8 cellular contexts compared by ENCODE assay signal in the genomic region with DNA sequence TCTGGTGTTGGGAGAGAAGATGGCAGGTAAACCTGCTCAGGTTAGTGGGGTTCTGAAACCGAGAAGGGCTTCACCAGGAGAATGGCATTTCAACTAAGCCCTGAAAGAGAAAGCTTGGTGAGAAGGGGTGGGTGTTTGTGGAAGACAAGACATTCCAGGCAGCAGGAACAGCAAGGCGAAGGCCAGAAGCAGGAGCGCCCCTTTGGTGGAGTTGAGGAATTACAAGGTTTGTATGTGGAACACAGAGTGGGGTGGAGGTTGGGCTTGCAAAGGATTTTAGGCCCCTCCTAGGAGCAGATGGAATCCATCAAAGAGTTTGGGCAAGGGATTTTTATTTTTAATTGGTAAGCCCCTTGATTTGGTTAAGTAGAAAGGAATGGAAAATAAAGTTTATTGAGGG. TPM values are rescaled to one million over a fixed set of nuclear protein-coding genes. Genes with fewer than 3 reads are reported as not detected.
DNase-seq lines count a peak whose midpoint lies in the region; ATAC-seq and TF ChIP-seq lines count a peak whose summit lies in the region.

No MANE protein-coding gene starts in this region.

- H3K27me3 Mint-ChIP-seq in MCF 10A (ENCODE audit: insufficient read depth, unreplicated experiment), result no peaks in the 10 kb centered on the region
- no peaks in the 10 kb centered on the region for H3K27me3 Mint-ChIP-seq in type B pancreatic cell

- H3K27ac Mint-ChIP-seq in MCF 10A (ENCODE audit: low read depth, unreplicated experiment), result no peak overlapping the region
- peak overlapping the region; percentile 20 for H3K27ac Mint-ChIP-seq in type B pancreatic cell

- H3K4me1 ChIP-seq in breast epithelium, result no peaks in the 10 kb centered on the region

- peak; percentile 61 for DNase-seq in MCF 10A (ENCODE audit: unreplicated experiment)
- DNase-seq in breast epithelium (ENCODE audit: low spot score in 2 of 2), result no peak
- peak; percentile 92 for DNase-seq in NCI-H82 (lab: John Stamatoyannopoulos, UW)
- DNase-seq in fibroblast of mammary gland (ENCODE audit: low read depth), result peak; percentile 63
- no peak for DNase-seq in type B pancreatic cell (ENCODE audit: extremely low spot score, unreplicated experiment)
- DNase-seq in DMS79 (lab: John Stamatoyannopoulos, UW), result no peak
- no peak for DNase-seq in activated T-cell treated with anti-CD3 and anti-CD28 coated beads, Interleukin-2, amount 50 U/mL, for 1 hour

- no TSS peak for BruUV-seq in MCF 10A (replicated peaks; lab: Mats Ljungman, UMichigan)

- H3K27me3 ChIP-seq in breast epithelium, result no peaks in the 10 kb centered on the region

- H3K27ac ChIP-seq in breast epithelium, result no peak overlapping the region

- intact Hi-C loops in MCF 10A (cut with micrococcal nuclease) (no loop called here), breast epithelium (cut with DNase I; ENCODE audit: low total_unique reads) (no loop called here)

- H3K4me3 Mint-ChIP-seq in MCF 10A (ENCODE audit: unreplicated experiment), result no peak overlapping the region
- no peak overlapping the region for H3K4me3 Mint-ChIP-seq in type B pancreatic cell

- H3K9me3 Mint-ChIP-seq in MCF 10A (ENCODE audit: unreplicated experiment) (no peaks in the 10 kb centered on the region), type B pancreatic cell (no peaks in the 10 kb centered on the region)

- TF ChIP-seq POLR2A in breast epithelium (IDR thresholded peaks at IDR 0.05), result no peak

- TF ChIP-seq CTCF in MCF 10A (IDR thresholded peaks at IDR 0.05; ENCODE audit: unreplicated experiment) (peak; percentile 56), breast epithelium (IDR thresholded peaks at IDR 0.05) (peak in 1 of 3 donors; percentile 12), fibroblast of mammary gland (conservative IDR thresholded peaks at IDR 0.05; ENCODE audit: control insufficient read depth, insufficient read depth, low read depth, low read length) (peak; percentile 67), type B pancreatic cell (conservative IDR thresholded peaks at IDR 0.05) (peak; percentile 72)

- H3K9me3 ChIP-seq in breast epithelium, result no peaks in the 10 kb centered on the region

- no peak for ATAC-seq in GM19035 (IDR thresholded peaks at IDR 0.05; ENCODE audit: unreplicated experiment)

- H3K4me1 Mint-ChIP-seq in MCF 10A (ENCODE audit: insufficient read depth, unreplicated experiment) (peaks cover 16% of the 10 kb centered on the region), type B pancreatic cell (ENCODE audit: unreplicated experiment) (no peaks in the 10 kb centered on the region)

- H3K36me3 ChIP-seq in breast epithelium, result no peaks in the 10 kb centered on the region

- CTCF ChIA-PET in MCF 10A (lab: Yijun Ruan, JAX), result no interaction called here

- POLR2A ChIA-PET in MCF 10A (lab: Yijun Ruan, JAX), result interaction anchor here (0.5 to 2.1 kb wide), 3 partner anchors 15 to 87 kb away, joined by 3 to 8 read pairs (median 3); a partner anchor contains a TSS

- H3K4me3 ChIP-seq in breast epithelium (no peak overlapping the region), fibroblast of mammary gland (ENCODE audit: control insufficient read depth, low read depth, low read length) (no peak overlapping the region)

- peaks cover 19% of the 10 kb centered on the region for H3K36me3 Mint-ChIP-seq in MCF 10A (ENCODE audit: insufficient read depth, unreplicated experiment)
- H3K36me3 Mint-ChIP-seq in type B pancreatic cell, result peaks cover 3% of the 10 kb centered on the region

RNA-seq across cellular contexts. Expression of a gene that starts 24.8 kb away (rescaled TPM):
- total RNA-seq in MCF 10A (2022), result 68.3 and 69.1 TPM in 2 replicates
- 10 to 100 TPM; 30.3 to 61.9 (median 32.8) TPM for total RNA-seq in breast epithelium
- total RNA-seq in type B pancreatic cell (ENCODE audit: low replicate concordance), result 39.6 and 44.3 TPM in 2 replicates

RNA-seq across cellular contexts. Expression of a gene that starts 26.9 kb away (rescaled TPM):
- total RNA-seq in MCF 10A (2022) (1,201 and 1,563 TPM in 2 replicates), breast epithelium (1,000 to 10,000 TPM; 1,191 to 1,487 (median 1,340) TPM), type B pancreatic cell (ENCODE audit: low replicate concordance) (1,209 and 1,301 TPM in 2 replicates)

RNA-seq across cellular contexts. Expression of a gene that starts 59.7 kb away (rescaled TPM):
- total RNA-seq in MCF 10A (2022), result 37.7 and 37.8 TPM in 2 replicates
- total RNA-seq in breast epithelium, result 10 to 100 TPM; 46.9 to 62.8 (median 60.3) TPM
- 71.1 and 113 TPM in 2 replicates for total RNA-seq in type B pancreatic cell (ENCODE audit: low replicate concordance)

Comparison
In these comparisons a context has a peak if more than half of its experiments do, and no peak if none do; other contexts are left out.
1. DNase-seq: peak in MCF 10A (single experiment), NCI-H82 (single experiment) and fibroblast of mammary gland (single experiment); none in breast epithelium (0 of 2), type B pancreatic cell (single experiment), DMS79 (single experiment) and activated T-cell treated with anti-CD3 and anti-CD28 coated beads, Interleukin-2, amount 50 U/mL, for 1 hour (single experiment).